7 cellular contexts compared by ENCODE assay signal in the genomic region with DNA sequence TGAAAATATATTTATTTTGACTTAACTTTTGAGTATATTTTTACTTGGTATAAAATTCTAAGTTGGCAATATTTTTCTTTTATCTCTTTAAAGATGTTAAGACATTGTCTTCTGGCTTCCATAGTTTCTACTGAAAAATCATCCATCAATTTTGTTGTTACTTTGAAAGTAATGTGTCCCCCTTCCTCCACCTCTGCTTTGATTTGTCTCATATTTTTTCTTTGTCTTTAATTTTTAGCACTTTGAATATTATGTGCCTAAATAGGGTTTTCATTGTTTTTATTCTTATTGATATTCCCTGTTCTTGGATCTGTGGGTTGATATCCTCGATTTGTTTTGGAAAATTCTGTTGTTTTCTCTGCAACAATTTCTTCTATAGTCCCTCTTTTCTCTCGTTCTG.
"Had no signal": no experiment of that assay in that cellular context is flagged by ENCODE, and none has a peak within 500 bp of the region (broad histone marks: within the 10 kb centered on the region; RNA-seq: fewer than 3 reads in every experiment).

No MANE protein-coding gene starts in this region.

- DNase-seq: GDM1, GF-D8 had no signal

- FAIRE-seq: GM12878, GM12891, GM12892, GM18507, GM19239 had no signal

- H3K4me3 ChIP-seq: GM12878 had no signal

- ATAC-seq: GM12878 had no signal
